ENCODE assay signal across 17 cellular contexts in genomic region chr1:169321539-169321938, GRCh38. TPM values are rescaled to one million over a fixed set of nuclear protein-coding genes. Genes with fewer than 3 reads are reported as not detected.
DNase-seq lines count a peak whose midpoint lies in the region; ATAC-seq and TF ChIP-seq lines count a peak whose summit lies in the region.
"Had no signal": no experiment of that assay in that cellular context is flagged by ENCODE, and none has a peak within 500 bp of the region (broad histone marks: within the 10 kb centered on the region; RNA-seq: fewer than 3 reads in every experiment).

No MANE protein-coding gene starts in this region.

- no peak overlapping the region for H2AFZ ChIP-seq in osteoblast (ENCODE audit: low read length)

- no peak overlapping the region for H3K4me2 ChIP-seq in osteoblast (ENCODE audit: insufficient read depth, low read length)

- H3K9me3 Mint-ChIP-seq in activated CD4-positive, alpha-beta T cell treated with anti-CD3 and anti-CD28 coated beads, Interleukin-2, amount 10 ng/mL, durations not matched to agents 24 days and 14 days, result no peaks in the 10 kb centered on the region
- H3K9me3 Mint-ChIP-seq in activated naive CD8-positive, alpha-beta T cell treated with anti-CD3 and anti-CD28 coated beads, Interleukin-2, amount 50 U/mL, for 24 hours, result no peaks in the 10 kb centered on the region
- H3K9me3 Mint-ChIP-seq: neural crest cell, type B pancreatic cell had no signal

- no peak overlapping the region for H3K27ac ChIP-seq in osteoblast (ENCODE audit: low read depth, low read length)
- H3K27ac ChIP-seq: Peyer's patch had no signal

- H3K4me3 ChIP-seq in osteoblast (ENCODE audit: insufficient read depth, low read length), result no peak overlapping the region
- H3K4me3 ChIP-seq: GM12878, Peyer's patch had no signal

- no peaks in the 10 kb centered on the region for H3K27me3 ChIP-seq in osteoblast (ENCODE audit: insufficient read depth, low read length)
- H3K27me3 ChIP-seq: Peyer's patch had no signal

- ATAC-seq in activated naive CD8-positive, alpha-beta T cell treated with anti-CD3 and anti-CD28 coated beads, Interleukin-2, amount 50 U/mL, for 24 hours, result no peak
- ATAC-seq: activated CD8-positive, alpha-beta memory T cell treated with anti-CD3 and anti-CD28 coated beads, Interleukin-2, amount 10 ng/mL, durations not matched to agents 7 days and 5 days; GM12878; HepG2 had no signal

- no peak for TF ChIP-seq CTCF in osteoblast (IDR thresholded peaks at IDR 0.05; ENCODE audit: extremely low read depth, low read depth, low read length)

- no peaks in the 10 kb centered on the region for H3K27me3 Mint-ChIP-seq in activated CD4-positive, alpha-beta T cell treated with anti-CD3 and anti-CD28 coated beads, Interleukin-2, amount 10 ng/mL, durations not matched to agents 24 days and 14 days
- H3K27me3 Mint-ChIP-seq in activated naive CD8-positive, alpha-beta T cell treated with anti-CD3 and anti-CD28 coated beads, Interleukin-2, amount 50 U/mL, for 24 hours, result no peaks in the 10 kb centered on the region
- H3K27me3 Mint-ChIP-seq: activated CD8-positive, alpha-beta memory T cell treated with anti-CD3 and anti-CD28 coated beads, Interleukin-2, amount 10 ng/mL, durations not matched to agents 7 days and 5 days; type B pancreatic cell had no signal

- H3K27ac Mint-ChIP-seq in activated CD4-positive, alpha-beta T cell treated with anti-CD3 and anti-CD28 coated beads, Interleukin-2, amount 10 ng/mL, durations not matched to agents 24 days and 14 days, result no peak overlapping the region
- no peak overlapping the region for H3K27ac Mint-ChIP-seq in activated naive CD8-positive, alpha-beta T cell treated with anti-CD3 and anti-CD28 coated beads, Interleukin-2, amount 50 U/mL, for 24 hours
- H3K27ac Mint-ChIP-seq: activated CD8-positive, alpha-beta memory T cell treated with anti-CD3 and anti-CD28 coated beads, Interleukin-2, amount 10 ng/mL, durations not matched to agents 7 days and 5 days; type B pancreatic cell had no signal

- DNase-seq in NCI-H2107 treated with DMSO at 0.1 percent for 48 hours (lab: John Stamatoyannopoulos, UW; ENCODE audit: unreplicated experiment) (peak; percentile 47), NCI-H2107 (lab: John Stamatoyannopoulos, UW) (no peak), LoVo (ENCODE audit: low spot score) (peak; percentile 14), amniotic epithelial cell (ENCODE audit: low read depth) (peak; percentile 59), osteoblast (ENCODE audit: insufficient read length, low spot score, missing footprints) (peak; percentile 54), DMS79 (lab: John Stamatoyannopoulos, UW) (no peak)
- no peak for DNase-seq in activated CD4-positive, alpha-beta T cell treated with anti-CD3 and anti-CD28 coated beads, Interleukin-2, amount 10 ng/mL, durations not matched to agents 24 days and 14 days
- DNase-seq in activated naive CD8-positive, alpha-beta T cell treated with anti-CD3 and anti-CD28 coated beads, Interleukin-2, amount 50 U/mL, for 24 hours, result no peak
- DNase-seq: activated CD8-positive, alpha-beta memory T cell treated with anti-CD3 and anti-CD28 coated beads, Interleukin-2, amount 10 ng/mL, durations not matched to agents 7 days and 5 days; effector memory CD4-positive, alpha-beta T cell; NCI-H1930; Peyer's patch; T1000 had no signal

- intact Hi-C loops in activated CD4-positive, alpha-beta T cell treated with anti-CD3 and anti-CD28 coated beads, Interleukin-2, amount 10 ng/mL, durations not matched to agents 24 days and 14 days (cut with micrococcal nuclease), result loop anchor here (10.0 kb wide), 2 partner anchors 157 to 277 kb away; no protein-coding TSS in a partner anchor

- no peaks in the 10 kb centered on the region for H4K20me1 ChIP-seq in osteoblast (ENCODE audit: insufficient read depth, low read length)

- no peaks in the 10 kb centered on the region for H3K36me3 ChIP-seq in osteoblast (ENCODE audit: insufficient read depth, low read length)
- H3K36me3 ChIP-seq: Peyer's patch had no signal

- H3K4me1 ChIP-seq in osteoblast (ENCODE audit: insufficient read depth, low read length), result peaks cover 7% of the 10 kb centered on the region
- H3K4me1 ChIP-seq: Peyer's patch had no signal

- H3K4me3 Mint-ChIP-seq in activated CD4-positive, alpha-beta T cell treated with anti-CD3 and anti-CD28 coated beads, Interleukin-2, amount 10 ng/mL, durations not matched to agents 24 days and 14 days, result no peak overlapping the region
- H3K4me3 Mint-ChIP-seq in activated naive CD8-positive, alpha-beta T cell treated with anti-CD3 and anti-CD28 coated beads, Interleukin-2, amount 50 U/mL, for 24 hours, result no peak overlapping the region
- H3K4me3 Mint-ChIP-seq: activated CD8-positive, alpha-beta memory T cell treated with anti-CD3 and anti-CD28 coated beads, Interleukin-2, amount 10 ng/mL, durations not matched to agents 7 days and 5 days; neural crest cell; type B pancreatic cell had no signal

- no peaks in the 10 kb centered on the region for H3K9me3 ChIP-seq in osteoblast (ENCODE audit: low read depth, low read length)
- H3K9me3 ChIP-seq: Peyer's patch had no signal

- H3K36me3 Mint-ChIP-seq in activated CD4-positive, alpha-beta T cell treated with anti-CD3 and anti-CD28 coated beads, Interleukin-2, amount 10 ng/mL, durations not matched to agents 24 days and 14 days (ENCODE audit: low read depth), result peaks cover 9% of the 10 kb centered on the region
- H3K36me3 Mint-ChIP-seq in activated naive CD8-positive, alpha-beta T cell treated with anti-CD3 and anti-CD28 coated beads, Interleukin-2, amount 50 U/mL, for 24 hours (ENCODE audit: low read depth), result peaks cover 5% of the 10 kb centered on the region

- peaks cover 5% of the 10 kb centered on the region for H3K79me2 ChIP-seq in osteoblast (ENCODE audit: insufficient read depth, low read length)

- H3K4me1 Mint-ChIP-seq in activated CD4-positive, alpha-beta T cell treated with anti-CD3 and anti-CD28 coated beads, Interleukin-2, amount 10 ng/mL, durations not matched to agents 24 days and 14 days, result peaks cover 7% of the 10 kb centered on the region
- H3K4me1 Mint-ChIP-seq in activated naive CD8-positive, alpha-beta T cell treated with anti-CD3 and anti-CD28 coated beads, Interleukin-2, amount 50 U/mL, for 24 hours, result peaks cover 6% of the 10 kb centered on the region
- H3K4me1 Mint-ChIP-seq: neural crest cell had no signal

RNA-seq across cellular contexts. Expression of gene NME7, which starts 46.1 kb away (rescaled TPM):
- total RNA-seq in osteoblast, result 28.0 and 31.5 TPM in 2 replicates
- 10.6 and 13.8 TPM in 2 replicates for total RNA-seq in activated CD4-positive, alpha-beta T cell treated with anti-CD3 and anti-CD28 coated beads, Interleukin-2, amount 10 ng/mL, durations not matched to agents 24 days and 14 days

RNA-seq across cellular contexts. Expression of gene BLZF1, which starts 46.5 kb away (rescaled TPM):
- 29.5 and 29.7 TPM in 2 replicates for total RNA-seq in osteoblast
- 11.2 and 11.3 TPM in 2 replicates for total RNA-seq in activated CD4-positive, alpha-beta T cell treated with anti-CD3 and anti-CD28 coated beads, Interleukin-2, amount 10 ng/mL, durations not matched to agents 24 days and 14 days

Comparison
In these comparisons a context has a peak if more than half of its experiments do, and no peak if none do; other contexts are left out.
1. DNase-seq: peak in NCI-H2107 treated with DMSO at 0.1 percent for 48 hours (single experiment), LoVo (single experiment), amniotic epithelial cell (single experiment) and osteoblast (single experiment); none in NCI-H2107 (single experiment), activated CD4-positive, alpha-beta T cell treated with anti-CD3 and anti-CD28 coated beads, Interleukin-2, amount 10 ng/mL, durations not matched to agents 24 days and 14 days (single experiment), DMS79 (single experiment) and activated naive CD8-positive, alpha-beta T cell treated with anti-CD3 and anti-CD28 coated beads, Interleukin-2, amount 50 U/mL, for 24 hours (single experiment).